In the genomic region with DNA sequence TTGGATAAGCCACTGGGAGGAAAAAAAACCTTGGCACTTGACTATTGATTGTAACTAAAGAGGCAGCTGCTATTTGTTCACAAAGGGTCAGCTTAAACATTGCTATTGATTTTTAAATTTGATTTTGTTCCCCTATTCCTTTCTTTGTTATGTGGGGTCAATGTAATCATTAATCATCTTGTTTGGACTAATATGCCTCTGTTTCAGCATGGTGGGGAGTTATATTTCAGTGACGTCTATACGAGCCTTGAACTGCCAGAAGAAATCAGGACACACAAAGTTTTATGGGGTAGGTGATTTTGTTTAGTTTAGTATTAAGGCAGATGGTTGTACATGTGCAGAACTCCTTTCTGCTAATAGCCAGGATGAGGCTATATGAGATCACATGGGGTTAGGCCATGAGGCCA, we compare ENCODE assay signal across 24 cellular contexts. TPM values are rescaled to one million over a fixed set of nuclear protein-coding genes. Genes with fewer than 3 reads are reported as not detected.
"Had no signal": no experiment of that assay in that cellular context is flagged by ENCODE, and none has a peak within 500 bp of the region (broad histone marks: within the 10 kb centered on the region; RNA-seq: fewer than 3 reads in every experiment).

No MANE protein-coding gene starts in this region.

- H3K9me3 Mint-ChIP-seq: activated B cell treated with CpG ODN at 0.5 μM for 24 hours; activated CD4-positive, alpha-beta memory T cell treated with anti-CD3 and anti-CD28 coated beads for 36 hours; activated CD4-positive, alpha-beta T cell treated with anti-CD3 and anti-CD28 coated beads, Interleukin-2, amount 10 ng/mL, durations not matched to agents 24 days and 14 days; activated naive CD4-positive, alpha-beta T cell treated with anti-CD3 and anti-CD28 coated beads for 36 hours; activated T-helper 17 cell treated with anti-CD3 and anti-CD28 coated beads, Interleukin-2, amount 50 U/mL, for 72 hours; T-helper 1 cell treated with Interleukin-12 subunit alpha and Interleukin-12 subunit beta and Interleukin-4 antibody, amounts not matched to agents 30 μg/mL and 1 μg/mL, for 36 hours had no signal

- H3K36me3 Mint-ChIP-seq: activated CD4-positive, alpha-beta memory T cell treated with anti-CD3 and anti-CD28 coated beads for 36 hours had no signal

- H3K27ac Mint-ChIP-seq: activated B cell treated with CpG ODN at 0.5 μM for 24 hours; activated CD4-positive, alpha-beta memory T cell treated with anti-CD3 and anti-CD28 coated beads for 36 hours; activated CD4-positive, alpha-beta T cell treated with anti-CD3 and anti-CD28 coated beads, Interleukin-2, amount 10 ng/mL, durations not matched to agents 24 days and 14 days; activated naive CD4-positive, alpha-beta T cell treated with anti-CD3 and anti-CD28 coated beads for 36 hours; activated naive CD8-positive, alpha-beta T cell; activated T-helper 17 cell treated with anti-CD3 and anti-CD28 coated beads, Interleukin-2, amount 50 U/mL, for 72 hours; T-helper 1 cell treated with Interleukin-12 subunit alpha and Interleukin-12 subunit beta and Interleukin-4 antibody, amounts not matched to agents 30 μg/mL and 1 μg/mL, for 36 hours had no signal

- H3K4me1 Mint-ChIP-seq: activated B cell treated with CpG ODN at 0.5 μM for 24 hours; activated CD4-positive, alpha-beta T cell treated with anti-CD3 and anti-CD28 coated beads, Interleukin-2, amount 10 ng/mL, durations not matched to agents 24 days and 14 days; activated T-helper 17 cell treated with anti-CD3 and anti-CD28 coated beads, Interleukin-2, amount 50 U/mL, for 72 hours had no signal

- DNase-seq: activated B cell treated with CpG ODN at 0.5 μM for 24 hours; activated CD4-positive, alpha-beta memory T cell treated with anti-CD3 and anti-CD28 coated beads for 36 hours; activated CD4-positive, alpha-beta T cell treated with anti-CD3 and anti-CD28 coated beads for 1 hour; activated CD4-positive, alpha-beta T cell treated with anti-CD3 and anti-CD28 coated beads, Interleukin-2, amount 10 ng/mL, durations not matched to agents 24 days and 14 days; activated CD8-positive, alpha-beta memory T cell treated with anti-CD3 and anti-CD28 coated beads for 24 hours; activated gamma-delta T cell; activated naive CD4-positive, alpha-beta T cell treated with anti-CD3 and anti-CD28 coated beads for 36 hours; activated T-cell treated with anti-CD3 and anti-CD28 coated beads, Interleukin-2, amount 50 U/mL, for 48 hours; cerebellar nuclear complex; NCI-H1092; NCI-H1417; NCI-H1694 treated with DMSO at 0.1 percent for 48 hours; NCI-H2029 treated with DMSO at 0.1 percent for 48 hours; NCI-H510A treated with DMSO at 0.1 percent for 48 hours; NCI-H69; PC-3; SHP77 treated with DMSO at 0.1 percent for 48 hours; T-helper 9 cell had no signal

- H3K4me3 Mint-ChIP-seq: activated B cell treated with CpG ODN at 0.5 μM for 24 hours; activated CD4-positive, alpha-beta memory T cell treated with anti-CD3 and anti-CD28 coated beads for 36 hours; activated CD4-positive, alpha-beta T cell treated with anti-CD3 and anti-CD28 coated beads, Interleukin-2, amount 10 ng/mL, durations not matched to agents 24 days and 14 days; activated naive CD4-positive, alpha-beta T cell treated with anti-CD3 and anti-CD28 coated beads for 36 hours; activated naive CD8-positive, alpha-beta T cell; activated T-helper 17 cell treated with anti-CD3 and anti-CD28 coated beads, Interleukin-2, amount 50 U/mL, for 72 hours; T-helper 1 cell treated with Interleukin-12 subunit alpha and Interleukin-12 subunit beta and Interleukin-4 antibody, amounts not matched to agents 30 μg/mL and 1 μg/mL, for 36 hours had no signal

- H3K27me3 Mint-ChIP-seq: activated CD4-positive, alpha-beta memory T cell treated with anti-CD3 and anti-CD28 coated beads for 36 hours; activated T-helper 17 cell treated with anti-CD3 and anti-CD28 coated beads, Interleukin-2, amount 50 U/mL, for 72 hours had no signal

- ATAC-seq: activated T-helper 17 cell treated with anti-CD3 and anti-CD28 coated beads, Interleukin-2, amount 50 U/mL, for 72 hours; PC-3 had no signal

RNA-seq across cellular contexts. Expression of a gene that starts 39.5 kb away (rescaled TPM):
- total RNA-seq: activated B cell treated with CpG ODN at 0.5 μM for 24 hours; activated CD4-positive, alpha-beta memory T cell treated with anti-CD3 and anti-CD28 coated beads for 36 hours; activated CD4-positive, alpha-beta T cell treated with anti-CD3 and anti-CD28 coated beads, Interleukin-2, amount 10 ng/mL, durations not matched to agents 24 days and 14 days; activated naive CD4-positive, alpha-beta T cell treated with anti-CD3 and anti-CD28 coated beads for 36 hours; activated T-helper 17 cell treated with anti-CD3 and anti-CD28 coated beads, Interleukin-2, amount 50 U/mL, for 72 hours; cardiac septum; MCF 10A; PC-3; SK-MEL-5 had no signal
